ENCODE assay signal across 24 cellular contexts in the genomic region with DNA sequence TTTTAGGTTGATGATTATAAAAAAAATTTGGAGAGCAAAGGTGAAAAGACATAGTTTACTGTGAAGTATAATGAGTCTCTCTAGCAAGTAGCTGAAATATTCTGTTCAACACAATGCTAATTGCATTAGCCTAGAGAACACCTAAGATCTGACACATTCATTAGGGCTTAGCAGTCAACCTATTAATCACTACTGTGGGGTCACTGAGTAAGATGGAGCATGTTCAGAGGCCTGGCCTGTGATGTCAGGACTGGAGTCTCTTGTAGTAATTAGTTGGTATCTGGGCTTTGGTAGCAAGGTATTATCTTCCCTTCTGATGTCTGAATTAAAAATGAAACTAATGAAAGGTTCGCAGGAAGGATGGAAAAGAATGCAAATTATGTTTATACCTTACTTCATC.
A peak's percentile ranks its signal among the peaks of the same experiment; 100 is the strongest.
DNase-seq lines count a peak whose midpoint lies in the region; ATAC-seq and TF ChIP-seq lines count a peak whose summit lies in the region.
"Had no signal": no experiment of that assay in that cellular context is flagged by ENCODE, and none has a peak within 500 bp of the region (broad histone marks: within the 10 kb centered on the region; RNA-seq: fewer than 3 reads in every experiment).

No MANE protein-coding gene starts in this region.

- no peak overlapping the region for H2AFZ ChIP-seq in PC-3 (ENCODE audit: low read length)

- no peak overlapping the region for H3K9ac ChIP-seq in PC-3 (ENCODE audit: low read length)

- peaks cover 15% of the 10 kb centered on the region for H3K4me1 ChIP-seq in PC-3 (ENCODE audit: insufficient read depth, low read length)
- H3K4me1 ChIP-seq: suprapubic skin had no signal

- no peaks in the 10 kb centered on the region for H3K9me3 Mint-ChIP-seq in activated naive CD8-positive, alpha-beta T cell (ENCODE audit: low read depth)
- no peaks in the 10 kb centered on the region for H3K9me3 Mint-ChIP-seq in activated naive CD8-positive, alpha-beta T cell treated with anti-CD3 and anti-CD28 coated beads for 36 hours
- no peaks in the 10 kb centered on the region for H3K9me3 Mint-ChIP-seq in stimulated activated effector memory CD8-positive, alpha-beta T cell treated with anti-CD3 and anti-CD28 coated beads, Interleukin-12 subunit alpha, Interleukin-12 subunit beta, amount 100 ng/mL, for 72 hours
- no peaks in the 10 kb centered on the region for H3K9me3 Mint-ChIP-seq in activated CD8-positive, alpha-beta memory T cell treated with anti-CD3 and anti-CD28 coated beads, Interleukin-2, amount 10 ng/mL, durations not matched to agents 7 days and 5 days (ENCODE audit: low read depth)
- H3K9me3 Mint-ChIP-seq in endothelial cell (ENCODE audit: unreplicated experiment) = no peaks in the 10 kb centered on the region
- H3K9me3 Mint-ChIP-seq: activated CD4-positive, alpha-beta T cell treated with anti-CD3 and anti-CD28 coated beads, Interleukin-2, amount 10 ng/mL, durations not matched to agents 7 days and 5 days; activated T-helper 1 cell treated with anti-CD3 and anti-CD28 coated beads, Interleukin-12 subunit alpha, Interleukin-12 subunit beta, Interleukin-2, Interleukin-4 antibody, amounts not matched to agents 30 ng/mL and 10 ng/mL and 1 ng/mL, durations not matched to agents 14 hours and 24 hours and 36 hours; CD8-positive, alpha-beta T cell; H9; stimulated activated memory B cell treated with anti-CD40 and anti-IgM and Interleukin-4, amounts not matched to agents 10 μg/mL and 1 μg/mL and 100 μg/mL, for 72 hours had no signal

- H3F3A ChIP-seq in PC-3 (ENCODE audit: low read length, unreplicated experiment) = no peaks in the 10 kb centered on the region

- peaks cover 20% of the 10 kb centered on the region for H3K4me1 Mint-ChIP-seq in activated naive CD8-positive, alpha-beta T cell (ENCODE audit: low read depth)
- peaks cover 13% of the 10 kb centered on the region for H3K4me1 Mint-ChIP-seq in activated naive CD8-positive, alpha-beta T cell treated with anti-CD3 and anti-CD28 coated beads for 36 hours
- no peaks in the 10 kb centered on the region for H3K4me1 Mint-ChIP-seq in stimulated activated effector memory CD8-positive, alpha-beta T cell treated with anti-CD3 and anti-CD28 coated beads, Interleukin-12 subunit alpha, Interleukin-12 subunit beta, amount 100 ng/mL, for 72 hours
- H3K4me1 Mint-ChIP-seq in activated CD8-positive, alpha-beta memory T cell treated with anti-CD3 and anti-CD28 coated beads, Interleukin-2, amount 10 ng/mL, durations not matched to agents 7 days and 5 days = no peaks in the 10 kb centered on the region
- H3K4me1 Mint-ChIP-seq in endothelial cell (ENCODE audit: unreplicated experiment) = no peaks in the 10 kb centered on the region
- H3K4me1 Mint-ChIP-seq: activated CD4-positive, alpha-beta T cell treated with anti-CD3 and anti-CD28 coated beads, Interleukin-2, amount 10 ng/mL, durations not matched to agents 7 days and 5 days; H9; stimulated activated memory B cell treated with anti-CD40 and anti-IgM and Interleukin-4, amounts not matched to agents 10 μg/mL and 1 μg/mL and 100 μg/mL, for 72 hours had no signal

- H3K36me3 ChIP-seq in PC-3 (ENCODE audit: low read depth, low read length) = no peaks in the 10 kb centered on the region
- H3K36me3 ChIP-seq: neutrophil, suprapubic skin had no signal

- no peak for DNase-seq in activated naive CD8-positive, alpha-beta T cell treated with anti-CD3 and anti-CD28 coated beads for 36 hours
- DNase-seq in PC-3 = no peak
- DNase-seq in epithelial cell of prostate (ENCODE audit: low read depth, low spot score) = no peak
- DNase-seq in stimulated activated effector memory CD8-positive, alpha-beta T cell treated with anti-CD3 and anti-CD28 coated beads, Interleukin-12 subunit alpha, Interleukin-12 subunit beta, amount 100 ng/mL, for 72 hours (ENCODE audit: low spot score in 2 of 2) = no peak
- DNase-seq in ureter (ENCODE audit: low spot score) = no peak
- DNase-seq in activated CD8-positive, alpha-beta memory T cell treated with anti-CD3 and anti-CD28 coated beads, Interleukin-2, amount 10 ng/mL, durations not matched to agents 7 days and 5 days = no peak
- DNase-seq in endothelial cell (ENCODE audit: low spot score) = no peak
- DNase-seq: 8988T; activated CD4-positive, alpha-beta T cell treated with anti-CD3 and anti-CD28 coated beads, Interleukin-2, amount 10 ng/mL, durations not matched to agents 7 days and 5 days; activated naive CD4-positive, alpha-beta T cell treated with anti-CD3 and anti-CD28 coated beads, Interleukin-2, amount 50 U/mL, for 16 hours; AML-193; CD8-positive, alpha-beta T cell; H9; heart right ventricle; Kasumi-1; T-helper 17 cell had no signal

- no peaks in the 10 kb centered on the region for H3K79me2 ChIP-seq in PC-3 (ENCODE audit: low read length)

- H3K4me2 ChIP-seq in PC-3 (ENCODE audit: low read length) = 0 out of 2 replicates have a peak overlapping the region, but pooled peaks have one; percentile 12

- H3K9me2 ChIP-seq in PC-3 (replicated peaks; ENCODE audit: low read length) = no peaks in the 10 kb centered on the region

- H3K9me3 ChIP-seq in PC-3 (ENCODE audit: low read length) = no peaks in the 10 kb centered on the region
- H3K9me3 ChIP-seq: heart right ventricle, neutrophil, suprapubic skin had no signal

- peaks cover 35% of the 10 kb centered on the region for H3K36me3 Mint-ChIP-seq in activated naive CD8-positive, alpha-beta T cell
- peaks cover 32% of the 10 kb centered on the region for H3K36me3 Mint-ChIP-seq in activated naive CD8-positive, alpha-beta T cell treated with anti-CD3 and anti-CD28 coated beads for 36 hours
- peaks cover 19% of the 10 kb centered on the region for H3K36me3 Mint-ChIP-seq in stimulated activated effector memory CD8-positive, alpha-beta T cell treated with anti-CD3 and anti-CD28 coated beads, Interleukin-12 subunit alpha, Interleukin-12 subunit beta, amount 100 ng/mL, for 72 hours
- peaks cover 6% of the 10 kb centered on the region for H3K36me3 Mint-ChIP-seq in activated CD8-positive, alpha-beta memory T cell treated with anti-CD3 and anti-CD28 coated beads, Interleukin-2, amount 10 ng/mL, durations not matched to agents 7 days and 5 days
- H3K36me3 Mint-ChIP-seq in endothelial cell (ENCODE audit: low read depth, unreplicated experiment) = no peaks in the 10 kb centered on the region

- H3K27me3 ChIP-seq in PC-3 (ENCODE audit: low read length) = no peaks in the 10 kb centered on the region
- H3K27me3 ChIP-seq: heart right ventricle, neutrophil, suprapubic skin had no signal

- H3K27ac ChIP-seq in PC-3 (ENCODE audit: low read length) = no peak overlapping the region
- peak overlapping the region; percentile 37 for H3K27ac ChIP-seq in epithelial cell of prostate
- H3K27ac ChIP-seq: heart right ventricle, neutrophil, SK-N-MC, skin epidermis, suprapubic skin had no signal

- TF ChIP-seq CTCF in PC-3 (conservative IDR thresholded peaks at IDR 0.05; ENCODE audit: low read depth, low read length) (no peak), endothelial cell (IDR thresholded peaks at IDR 0.05; ENCODE audit: unreplicated experiment) (no peak)

- no peak overlapping the region for H3K4me3 ChIP-seq in PC-3 (ENCODE audit: low read length)
- H3K4me3 ChIP-seq: GM12878, heart right ventricle, SK-N-MC, skin epidermis, suprapubic skin had no signal

- POLR2A ChIA-PET in PC-3 (lab: Charles Lee; ENCODE audit: unreplicated experiment) = no interaction called here

- no peaks in the 10 kb centered on the region for H4K20me1 ChIP-seq in PC-3 (ENCODE audit: low read length)

- CTCF ChIA-PET in PC-3 (lab: Charles Lee) = no interaction called here
- CTCF ChIA-PET in activated CD8-positive, alpha-beta memory T cell treated with anti-CD3 and anti-CD28 coated beads, Interleukin-2, amount 10 ng/mL, durations not matched to agents 7 days and 5 days (lab: Charles Lee) = no interaction called here

- H3K4me3 Mint-ChIP-seq in activated naive CD8-positive, alpha-beta T cell = no peak overlapping the region
- no peak overlapping the region for H3K4me3 Mint-ChIP-seq in activated naive CD8-positive, alpha-beta T cell treated with anti-CD3 and anti-CD28 coated beads for 36 hours
- H3K4me3 Mint-ChIP-seq in stimulated activated effector memory CD8-positive, alpha-beta T cell treated with anti-CD3 and anti-CD28 coated beads, Interleukin-12 subunit alpha, Interleukin-12 subunit beta, amount 100 ng/mL, for 72 hours = no peak overlapping the region
- no peak overlapping the region for H3K4me3 Mint-ChIP-seq in activated CD8-positive, alpha-beta memory T cell treated with anti-CD3 and anti-CD28 coated beads, Interleukin-2, amount 10 ng/mL, durations not matched to agents 7 days and 5 days
- H3K4me3 Mint-ChIP-seq in endothelial cell (ENCODE audit: unreplicated experiment) = no peak overlapping the region
- H3K4me3 Mint-ChIP-seq: activated CD4-positive, alpha-beta T cell treated with anti-CD3 and anti-CD28 coated beads, Interleukin-2, amount 10 ng/mL, durations not matched to agents 7 days and 5 days; activated T-helper 1 cell treated with anti-CD3 and anti-CD28 coated beads, Interleukin-12 subunit alpha, Interleukin-12 subunit beta, Interleukin-2, Interleukin-4 antibody, amounts not matched to agents 30 ng/mL and 10 ng/mL and 1 ng/mL, durations not matched to agents 14 hours and 24 hours and 36 hours; CD8-positive, alpha-beta T cell; H9; stimulated activated memory B cell treated with anti-CD40 and anti-IgM and Interleukin-4, amounts not matched to agents 10 μg/mL and 1 μg/mL and 100 μg/mL, for 72 hours; T-helper 17 cell had no signal

- no TSS peak for BruUV-seq in PC-3 (replicated peaks; lab: Mats Ljungman, UMichigan)

- intact Hi-C loops in PC-3 (cut with micrococcal nuclease) = loop anchor here (1.0 kb wide), 1 partner anchor 111 kb away; no protein-coding TSS in a partner anchor

- peak overlapping the region; percentile 42 for H3K27ac Mint-ChIP-seq in activated naive CD8-positive, alpha-beta T cell
- H3K27ac Mint-ChIP-seq in activated naive CD8-positive, alpha-beta T cell treated with anti-CD3 and anti-CD28 coated beads for 36 hours = no peak overlapping the region
- H3K27ac Mint-ChIP-seq in stimulated activated effector memory CD8-positive, alpha-beta T cell treated with anti-CD3 and anti-CD28 coated beads, Interleukin-12 subunit alpha, Interleukin-12 subunit beta, amount 100 ng/mL, for 72 hours = no peak overlapping the region
- H3K27ac Mint-ChIP-seq in activated CD8-positive, alpha-beta memory T cell treated with anti-CD3 and anti-CD28 coated beads, Interleukin-2, amount 10 ng/mL, durations not matched to agents 7 days and 5 days = no peak overlapping the region
- no peak overlapping the region for H3K27ac Mint-ChIP-seq in endothelial cell (ENCODE audit: unreplicated experiment)
- H3K27ac Mint-ChIP-seq: activated CD4-positive, alpha-beta T cell treated with anti-CD3 and anti-CD28 coated beads, Interleukin-2, amount 10 ng/mL, durations not matched to agents 7 days and 5 days; activated T-helper 1 cell treated with anti-CD3 and anti-CD28 coated beads, Interleukin-12 subunit alpha, Interleukin-12 subunit beta, Interleukin-2, Interleukin-4 antibody, amounts not matched to agents 30 ng/mL and 10 ng/mL and 1 ng/mL, durations not matched to agents 14 hours and 24 hours and 36 hours; CD8-positive, alpha-beta T cell; H9; stimulated activated memory B cell treated with anti-CD40 and anti-IgM and Interleukin-4, amounts not matched to agents 10 μg/mL and 1 μg/mL and 100 μg/mL, for 72 hours; T-helper 17 cell had no signal

- peak; percentile 31 for ATAC-seq in PC-3
- peak; percentile 63 for ATAC-seq in stimulated activated effector memory CD8-positive, alpha-beta T cell treated with anti-CD3 and anti-CD28 coated beads, Interleukin-12 subunit alpha, Interleukin-12 subunit beta, amount 100 ng/mL, for 72 hours
- ATAC-seq in activated CD8-positive, alpha-beta memory T cell treated with anti-CD3 and anti-CD28 coated beads, Interleukin-2, amount 10 ng/mL, durations not matched to agents 7 days and 5 days = no peak
- ATAC-seq: CD8-positive, alpha-beta T cell; GM12878; heart right ventricle; stimulated activated memory B cell treated with anti-CD40 and anti-IgM and Interleukin-4, amounts not matched to agents 10 μg/mL and 1 μg/mL and 100 μg/mL, for 72 hours; T-helper 17 cell had no signal

- H3K27me3 Mint-ChIP-seq in activated naive CD8-positive, alpha-beta T cell = no peaks in the 10 kb centered on the region
- H3K27me3 Mint-ChIP-seq in activated naive CD8-positive, alpha-beta T cell treated with anti-CD3 and anti-CD28 coated beads for 36 hours = no peaks in the 10 kb centered on the region
- H3K27me3 Mint-ChIP-seq in activated CD8-positive, alpha-beta memory T cell treated with anti-CD3 and anti-CD28 coated beads, Interleukin-2, amount 10 ng/mL, durations not matched to agents 7 days and 5 days = no peaks in the 10 kb centered on the region
- H3K27me3 Mint-ChIP-seq in endothelial cell (ENCODE audit: unreplicated experiment) = no peaks in the 10 kb centered on the region
- H3K27me3 Mint-ChIP-seq: activated CD4-positive, alpha-beta T cell treated with anti-CD3 and anti-CD28 coated beads, Interleukin-2, amount 10 ng/mL, durations not matched to agents 7 days and 5 days; stimulated activated memory B cell treated with anti-CD40 and anti-IgM and Interleukin-4, amounts not matched to agents 10 μg/mL and 1 μg/mL and 100 μg/mL, for 72 hours; T-helper 17 cell had no signal
